In genomic region chr12:11927311-11927935, GRCh38 we compare ENCODE assay signal across 1 cellular context.
TF ChIP-seq lines count a peak whose summit lies in the region.

No MANE protein-coding gene starts in this region.

TF ChIP-seq in SK-N-SH treated with all-trans-retinoic acid at 6 μM for 48 hours, 23 proteins besides CTCF, POLR2A, EP300 and RAD21 (continued from another document):
- TF ChIP-seq CSRNP3 (CRISPR knock-in tag; IDR thresholded peaks at IDR 0.05): no peak
- no peak for TF ChIP-seq ESRRG (CRISPR knock-in tag; IDR thresholded peaks at IDR 0.05)
- no peak for TF ChIP-seq ZNF565 (CRISPR knock-in tag; conservative IDR thresholded peaks at IDR 0.05; ENCODE audit: low read depth)
- TF ChIP-seq SNAI2 (CRISPR knock-in tag; IDR thresholded peaks at IDR 0.05): no peak
